26 cellular contexts compared by ENCODE assay signal in genomic region chr1:46623733-46624695, GRCh38. TPM values are rescaled to one million over a fixed set of nuclear protein-coding genes. Genes with fewer than 3 reads are reported as not detected.
DNase-seq lines count a peak whose midpoint lies in the region; ATAC-seq and TF ChIP-seq lines count a peak whose summit lies in the region.
"Had no signal": no experiment of that assay in that cellular context is flagged by ENCODE, and none has a peak within 500 bp of the region (broad histone marks: within the 10 kb centered on the region; RNA-seq: fewer than 3 reads in every experiment).

No MANE protein-coding gene starts in this region.

- H3K4me1 Mint-ChIP-seq in WTC11, result peaks cover 3% of the 10 kb centered on the region

- no peak overlapping the region for H3K4me3 Mint-ChIP-seq in WTC11
- H3K4me3 Mint-ChIP-seq: activated CD8-positive, alpha-beta T cell treated with anti-CD3 and anti-CD28 coated beads, Interleukin-2, amount 10 ng/mL, durations not matched to agents 7 days and 5 days; activated T-cell treated with anti-CD3 and anti-CD28 coated beads, Interleukin-2, amount 50 U/mL, for 24 hours; CD14-positive monocyte had no signal

- no peaks in the 10 kb centered on the region for H3K9me3 ChIP-seq in HEK293 (ENCODE audit: control insufficient read depth, insufficient read depth, low read depth, low read length)
- no peaks in the 10 kb centered on the region for H3K9me3 ChIP-seq in sigmoid colon
- H3K9me3 ChIP-seq: adrenal gland, breast epithelium had no signal

- ATAC-seq in WTC11, result no peak
- peak; percentile 74 for ATAC-seq in left ventricle myocardium superior
- ATAC-seq in sciatic nerve, result peak; percentile 71
- ATAC-seq: activated CD4-positive, CD25-positive, alpha-beta regulatory T cell treated with anti-CD3 and anti-CD28 coated beads, Interleukin-2, amount 50 U/mL, for 24 hours; activated CD8-positive, alpha-beta T cell treated with anti-CD3 and anti-CD28 coated beads, Interleukin-2, amount 10 ng/mL, durations not matched to agents 7 days and 5 days had no signal

- intact Hi-C loops in left ventricle myocardium superior (cut with micrococcal nuclease) (no loop called here), sciatic nerve (cut with DNase I) (no loop called here), sigmoid colon (cut with DNase I) (no loop called here)

- H3K4me1 ChIP-seq in HEK293 (ENCODE audit: control insufficient read depth, insufficient read depth, low read length), result 0 out of 2 replicates have a peak, but pooled peaks cover 3% of the 10 kb centered on the region
- peaks cover 0 to 5% (median 0%) of the 10 kb centered on the region in 4 donors for H3K4me1 ChIP-seq in sigmoid colon
- H3K4me1 ChIP-seq: adrenal gland, breast epithelium had no signal

- no peaks in the 10 kb centered on the region for H3K9me3 Mint-ChIP-seq in WTC11
- H3K9me3 Mint-ChIP-seq: activated T-cell treated with anti-CD3 and anti-CD28 coated beads, Interleukin-2, amount 50 U/mL, for 24 hours had no signal

- no peaks in the 10 kb centered on the region for H3K36me3 Mint-ChIP-seq in WTC11
- H3K36me3 Mint-ChIP-seq: CD14-positive monocyte had no signal

- H3K4me3 ChIP-seq in HEK293 (ENCODE audit: low read depth, low read length), result no peak overlapping the region
- no peak overlapping the region for H3K4me3 ChIP-seq in H7 (ENCODE audit: insufficient read depth, low read depth, low read length)
- no peak overlapping the region for H3K4me3 ChIP-seq in sigmoid colon
- H3K4me3 ChIP-seq: adrenal gland, breast epithelium, lung, PC-9 had no signal

- DNase-seq in WTC11 (ENCODE audit: low spot score), result no peak
- no peak for DNase-seq in left ventricle myocardium superior
- DNase-seq in sciatic nerve (ENCODE audit: low spot score), result no peak
- no peak for DNase-seq in GM10248 (ENCODE audit: extremely low spot score)
- DNase-seq in H7, result no peak
- DNase-seq in sigmoid colon, result no peak
- DNase-seq: activated CD8-positive, alpha-beta T cell treated with anti-CD3 and anti-CD28 coated beads, Interleukin-2, amount 10 ng/mL, durations not matched to agents 7 days and 5 days; activated naive CD4-positive, alpha-beta T cell; activated T-cell treated with anti-CD3 and anti-CD28 coated beads, Interleukin-2, amount 50 U/mL, for 24 hours; cortex of kidney; Kasumi-1; NCI-H1048; NCI-H1930; NCI-H345; PC-9 had no signal

- H3K36me3 ChIP-seq in HEK293 (ENCODE audit: control insufficient read depth in 2 of 2, insufficient read depth in 1 of 2, low read length in 2 of 2) (peaks cover 0 to 6% of the 10 kb centered on the region in 2 experiments; a peak in 1 of 3 replicates), H7 (replicated peaks; ENCODE audit: control insufficient read depth, insufficient read depth, low read length) (no peaks in the 10 kb centered on the region), sigmoid colon (no peaks in the 10 kb centered on the region)
- H3K36me3 ChIP-seq: adrenal gland, breast epithelium had no signal

- H3K27me3 Mint-ChIP-seq in WTC11 (ENCODE audit: low read depth), result peaks cover 9% of the 10 kb centered on the region
- H3K27me3 Mint-ChIP-seq: activated T-cell treated with anti-CD3 and anti-CD28 coated beads, Interleukin-2, amount 50 U/mL, for 24 hours had no signal

- H3K27me3 ChIP-seq in H7 (ENCODE audit: control insufficient read depth, insufficient read depth, low read length), result peaks cover 2% of the 10 kb centered on the region; the same call in 1 of the 2 replicates
- no peaks in the 10 kb centered on the region for H3K27me3 ChIP-seq in sigmoid colon
- H3K27me3 ChIP-seq: adrenal gland, breast epithelium had no signal

- TF ChIP-seq CTCF in HEK293 (tag by site-specific recombination; IDR thresholded peaks at IDR 0.05), result no peak
- no peak for TF ChIP-seq CTCF in WTC11 (IDR thresholded peaks at IDR 0.05)
- no peak for TF ChIP-seq CTCF in GM10248 (IDR thresholded peaks at IDR 0.05; ENCODE audit: control extremely low read depth, extremely low read depth, low read depth, missing control alignments)
- TF ChIP-seq CTCF in sigmoid colon (IDR thresholded peaks at IDR 0.05), result no peak

- TF ChIP-seq EP300 in sigmoid colon (IDR thresholded peaks at IDR 0.05), result no peak

- peak overlapping the region; percentile 24; the same call in 1 of the 2 replicates for H3K27ac Mint-ChIP-seq in WTC11
- H3K27ac Mint-ChIP-seq: activated CD8-positive, alpha-beta T cell treated with anti-CD3 and anti-CD28 coated beads, Interleukin-2, amount 10 ng/mL, durations not matched to agents 7 days and 5 days; activated T-cell treated with anti-CD3 and anti-CD28 coated beads, Interleukin-2, amount 50 U/mL, for 24 hours; CD14-positive monocyte had no signal

- CTCF ChIA-PET in HEK293 (lab: Yijun Ruan, JAX), result interaction anchor here (1.0 to 3.5 kb wide), 5 partner anchors 10 to 101 kb away, joined by 3 to 20 read pairs (median 4); no protein-coding TSS in a partner anchor
- CTCF ChIA-PET in WTC11 (lab: Charles Lee), result interaction anchor here (0.9 to 3.7 kb wide), 6 partner anchors 11 to 101 kb away, joined by 3 to 18 read pairs (median 4); partner anchors contain the start of gene MKNK1
- CTCF ChIA-PET in GM10248 (lab: Yijun Ruan, JAX), result interaction anchor here (1.0 to 14.0 kb wide), 10 partner anchors 8 to 101 kb away, joined by 3 to 135 read pairs (median 5); partner anchors contain the start of gene MKNK1

- H3K27ac ChIP-seq in HEK293 (ENCODE audit: extremely low read depth, low read depth, low read length), result no peak overlapping the region
- no peak overlapping the region for H3K27ac ChIP-seq in sigmoid colon
- H3K27ac ChIP-seq: breast epithelium, PC-9 had no signal

- POLR2A ChIA-PET in HEK293 (lab: Yijun Ruan, JAX), result interaction anchor here (0.7 to 1.5 kb wide), 3 partner anchors 11 to 43 kb away, joined by 3 to 4 read pairs (median 4); partner anchors contain the start of genes ATPAF1 and MKNK1
- POLR2A ChIA-PET in WTC11 (lab: Charles Lee), result interaction anchor here (0.6 to 0.9 kb wide), 2 partner anchors 29 to 95 kb away, joined by 3 read pairs; partner anchors contain the start of gene EFCAB14
- POLR2A ChIA-PET in GM10248 (lab: Yijun Ruan, JAX), result no interaction called here

- TF ChIP-seq POLR2A in sigmoid colon (IDR thresholded peaks at IDR 0.05), result no peak

- WGBS in sigmoid colon, 2 donors, result 86 to 92% methylated on average over 4 of the region's 4 CpGs

TF ChIP-seq in HEK293, 187 proteins besides CTCF, POLR2A, EP300 and RAD21:
- no peak for TF ChIP-seq ZBTB21 (tag by site-specific recombination; IDR thresholded peaks at IDR 0.05)
- TF ChIP-seq ZIC2 (tag by site-specific recombination; IDR thresholded peaks at IDR 0.05), result peak; percentile 70
- no peak for TF ChIP-seq TCF7L2 (IDR thresholded peaks at IDR 0.05; ENCODE audit: borderline replicate concordance, low read depth, low read length)

TF ChIP-seq in WTC11, 78 proteins besides CTCF, POLR2A, EP300 and RAD21:
- TF ChIP-seq E2F1 (CRISPR knock-in tag; IDR thresholded peaks at IDR 0.05) (no peak), SMAD3 (CRISPR knock-in tag; IDR thresholded peaks at IDR 0.05; ENCODE audit: borderline replicate concordance) (no peak), USF2 (CRISPR knock-in tag; IDR thresholded peaks at IDR 0.05) (no peak), FOXK1 (CRISPR knock-in tag; IDR thresholded peaks at IDR 0.05) (no peak)

RNA-seq across cellular contexts. Expression of gene MOB3C, which starts 7.4 kb away (rescaled TPM):
- 3.1 to 4.0 TPM (median 3.4 TPM) in 3 replicates for total RNA-seq in WTC11 (2021)
- total RNA-seq in left ventricle myocardium superior, result 11.2 TPM
- 25.8 TPM for total RNA-seq in sciatic nerve
- total RNA-seq in H7 (2014; rRNA removed; shearing (Covaris generic)), result 1.3 and 3.4 TPM in 2 replicates
- total RNA-seq in sigmoid colon, result 10 to 100 TPM; 11.4 to 25.7 (median 16.0) TPM
- polyA plus RNA-seq in sigmoid colon, result 10 to 100 TPM in 2 of 3 donors, 1 to 10 TPM in 1; 7.8 to 13.8 (median 12.0) TPM

RNA-seq across cellular contexts. Expression of gene MKNK1, which starts 19.9 kb away (rescaled TPM):
- total RNA-seq in WTC11 (2021) (17.5 to 18.6 TPM (median 18.0 TPM) in 3 replicates), left ventricle myocardium superior (42.5 TPM), sciatic nerve (72.6 TPM), sigmoid colon (10 to 100 TPM; 32.1 to 54.3 (median 35.7) TPM)
- total RNA-seq in H7 (2014; rRNA removed; shearing (Covaris generic)), result 31.3 and 34.7 TPM in 2 replicates
- polyA plus RNA-seq in sigmoid colon, result 10 to 100 TPM; 15.0 to 30.3 (median 30.0) TPM

RNA-seq across cellular contexts. Expression of gene ATPAF1, which starts 44.1 kb away (rescaled TPM):
- total RNA-seq in WTC11 (2021) (35.7 to 45.5 TPM (median 44.5 TPM) in 3 replicates), left ventricle myocardium superior (216 TPM), sciatic nerve (24.0 TPM), sigmoid colon (10 to 100 TPM; 52.8 to 67.8 (median 61.2) TPM)
- total RNA-seq in H7 (2014; rRNA removed; shearing (Covaris generic)), result 105 and 112 TPM in 2 replicates
- polyA plus RNA-seq in sigmoid colon, result 10 to 100 TPM; 35.2 to 82.8 (median 56.5) TPM

RNA-seq across cellular contexts. Expression of gene TEX38, which starts 47.6 kb away (rescaled TPM):
- total RNA-seq in WTC11 (2021) (0.17 to 0.21 TPM (median 0.18 TPM) in 3 replicates), left ventricle myocardium superior (not detected), sciatic nerve (not detected), sigmoid colon (not detected)
- total RNA-seq in H7 (2014; rRNA removed; shearing (Covaris generic)), result not detected in 2 replicates
- under 1 TPM in 1 of 3 donors, not detected in 2; 0.16 TPM for polyA plus RNA-seq in sigmoid colon
- total RNA-seq: activated CD8-positive, alpha-beta T cell treated with anti-CD3 and anti-CD28 coated beads, Interleukin-2, amount 10 ng/mL, durations not matched to agents 7 days and 5 days; breast epithelium; lung; myocyte; omental fat pad; PC-9; renal cortical epithelial cell; subcutaneous adipose tissue; T-helper 2 cell treated with Interferon-gamma antibody and Interleukin-4, amounts not matched to agents 100 ng/mL and 5 ng/mL, for 36 hours had no signal
- polyA plus RNA-seq: CD14-positive monocyte, lung had no signal
